In the genomic region with DNA sequence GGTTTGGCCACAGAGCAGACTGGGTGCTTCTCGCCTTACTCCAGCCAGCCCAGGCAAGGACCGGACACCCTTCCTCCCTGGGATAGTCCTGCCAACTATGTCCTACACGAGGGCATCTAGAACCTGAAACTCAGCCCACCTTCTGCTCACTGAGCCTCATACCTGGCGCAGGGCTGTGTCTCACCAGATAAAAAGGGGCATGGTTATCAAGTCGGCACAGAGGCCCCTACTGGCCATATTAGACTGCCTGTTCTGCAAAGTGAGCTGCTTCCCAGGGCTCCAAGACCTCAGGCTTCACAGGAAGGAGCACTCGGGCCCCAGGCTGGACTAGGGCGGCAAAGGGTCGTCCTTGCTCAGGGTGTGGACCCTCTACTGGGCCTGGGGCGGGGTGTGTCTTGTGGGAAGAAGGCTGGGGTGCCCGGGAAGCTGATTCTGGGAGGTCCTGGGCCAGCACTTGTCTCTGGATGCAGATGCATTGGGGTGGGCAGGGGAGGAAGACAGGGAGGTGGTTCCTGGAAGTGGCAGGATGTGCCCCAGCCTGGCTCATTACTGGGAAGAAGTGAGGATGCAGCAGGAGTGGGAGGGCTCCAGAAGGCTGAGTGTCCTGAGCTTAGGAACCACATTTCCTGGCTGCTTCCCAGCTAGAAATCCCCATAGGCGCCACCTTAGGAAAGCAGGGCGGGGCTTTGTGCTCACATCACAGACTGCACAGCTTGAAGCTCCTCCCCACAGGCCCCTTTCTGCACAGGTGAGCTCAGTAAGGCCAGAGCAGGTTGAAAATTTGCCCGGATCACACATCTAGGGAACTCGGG, we compare ENCODE assay signal across 12 cellular contexts. TPM values are rescaled to one million over a fixed set of nuclear protein-coding genes. Genes with fewer than 3 reads are reported as not detected.
DNase-seq lines count a peak whose midpoint lies in the region; ATAC-seq, FAIRE-seq and TF ChIP-seq lines count a peak whose summit lies in the region.
"Had no signal": no experiment of that assay in that cellular context is flagged by ENCODE, and none has a peak within 500 bp of the region (broad histone marks: within the 10 kb centered on the region; RNA-seq: fewer than 3 reads in every experiment).

No MANE protein-coding gene starts in this region.

- no peak for TF ChIP-seq POLR2A in prostate gland (IDR thresholded peaks at IDR 0.05)
- TF ChIP-seq POLR2A in gastroesophageal sphincter (IDR thresholded peaks at IDR 0.05) = no peak

- H3K4me3 ChIP-seq in prostate gland = no peak overlapping the region
- H3K4me3 ChIP-seq in gastroesophageal sphincter = no peak overlapping the region

- H3K27me3 ChIP-seq in prostate gland (replicated peaks; ENCODE audit: insufficient read depth) (no peaks in the 10 kb centered on the region), gastroesophageal sphincter (no peaks in the 10 kb centered on the region)

- intact Hi-C loops in prostate gland (cut with DNase I) = no loop called here

- FAIRE-seq in GM18507 (lab: Jason Lieb, UNC) = peak; percentile 5

- H3K9me3 ChIP-seq in prostate gland (no peaks in the 10 kb centered on the region), gastroesophageal sphincter (no peaks in the 10 kb centered on the region)

- TF ChIP-seq CTCF in prostate gland (IDR thresholded peaks at IDR 0.05) (no peak), gastroesophageal sphincter (IDR thresholded peaks at IDR 0.05) (no peak)

- ATAC-seq in gastroesophageal sphincter = no peak
- ATAC-seq: right cardiac atrium had no signal

- H3K36me3 ChIP-seq in prostate gland = no peaks in the 10 kb centered on the region
- peaks cover 0 to 27% of the 10 kb centered on the region in 2 donors for H3K36me3 ChIP-seq in gastroesophageal sphincter

- no peak overlapping the region for H3K27ac ChIP-seq in prostate gland
- H3K27ac ChIP-seq in gastroesophageal sphincter = no peak overlapping the region

- 66% methylated on average over 14 of the region's 14 CpGs for WGBS in prostate gland
- 100% methylated on average over 1 of the region's 14 CpGs; no CpG with 5 or more reads in 1 of the 2 donors for WGBS in gastroesophageal sphincter (ENCODE audit: low coverage in 1 of 2), 2 donors

- no peak for TF ChIP-seq EP300 in gastroesophageal sphincter (IDR thresholded peaks at IDR 0.05)

- DNase-seq in GM18507 (ENCODE audit: extremely low spot score, insufficient read length, low read depth) = no peak
- DNase-seq in NCI-H69 (lab: John Stamatoyannopoulos, UW) = peak; percentile 78
- peak; percentile 33 for DNase-seq in epidermal melanocyte (ENCODE audit: insufficient read length, low spot score)
- peak; percentile 33 for DNase-seq in prostate gland (ENCODE audit: low spot score)
- no peak for DNase-seq in NOMO-1 (lab: John Stamatoyannopoulos, UW; ENCODE audit: unreplicated experiment in 2 of 2)
- no peak for DNase-seq in mesenteric fat pad (ENCODE audit: low spot score)
- no peak for DNase-seq in SK-N-DZ (ENCODE audit: low spot score)
- DNase-seq: activated naive CD8-positive, alpha-beta T cell treated with anti-CD3 and anti-CD28 coated beads, Interleukin-2, amount 10 ng/mL, durations not matched to agents 7 days and 5 days; cortex of kidney; T-helper 1 cell had no signal

- H3K4me1 ChIP-seq in prostate gland (replicated peaks) = no peaks in the 10 kb centered on the region
- H3K4me1 ChIP-seq in gastroesophageal sphincter = no peaks in the 10 kb centered on the region

RNA-seq across cellular contexts. Expression of gene EHD3, which starts 19.6 kb away (rescaled TPM):
- total RNA-seq in prostate gland (1 to 10 TPM; 7.2 to 7.9 TPM), gastroesophageal sphincter (1 to 10 TPM; 3.8 to 8.4 (median 4.9) TPM), mesenteric fat pad (2.4 TPM)
- 2.8 and 4.0 TPM in 2 replicates for polyA plus RNA-seq in SK-N-DZ (2014; cell fraction: cytosol; rRNA removed)
- polyA plus RNA-seq in SK-N-DZ (2014; cell fraction: nucleus; rRNA removed) = 1.3 and 2.2 TPM in 2 replicates

RNA-seq across cellular contexts. Expression of gene CAPN14, which starts 36.2 kb away (rescaled TPM):
- total RNA-seq in prostate gland (under 1 TPM; 0.27 to 0.80 TPM), gastroesophageal sphincter (1 to 10 TPM in 2 of 4 donors, under 1 TPM in 2; 0.19 to 8.3 (median 1.1) TPM), mesenteric fat pad (0.10 TPM)
- polyA plus RNA-seq in SK-N-DZ (2014; cell fraction: cytosol; rRNA removed) = 0.10 TPM in 1 of 2 replicates, not detected in the other
- 0.13 and 0.62 TPM in 2 replicates for polyA plus RNA-seq in SK-N-DZ (2014; cell fraction: nucleus; rRNA removed)

Comparison
In these comparisons a context has a peak if more than half of its experiments do, and no peak if none do; other contexts are left out.
1. DNase-seq: peak in NCI-H69 (single experiment), epidermal melanocyte (single experiment) and prostate gland (single experiment); none in GM18507 (single experiment), NOMO-1 (0 of 2), mesenteric fat pad (single experiment) and SK-N-DZ (single experiment).